Comparison of ENCODE assay signal across 13 cellular contexts in genomic region chr1:31811605-31812004, GRCh38. TPM values are rescaled to one million over a fixed set of nuclear protein-coding genes. Genes with fewer than 3 reads are reported as not detected.
DNase-seq lines count a peak whose midpoint lies in the region; ATAC-seq lines count a peak whose summit lies in the region.
"Had no signal": no experiment of that assay in that cellular context is flagged by ENCODE, and none has a peak within 500 bp of the region (broad histone marks: within the 10 kb centered on the region; RNA-seq: fewer than 3 reads in every experiment).

No MANE protein-coding gene starts in this region.

- ATAC-seq in HG02973 (IDR thresholded peaks at IDR 0.05; ENCODE audit: unreplicated experiment) = no peak
- ATAC-seq: naive thymus-derived CD4-positive, alpha-beta T cell had no signal

- CTCF ChIA-PET in activated naive CD4-positive, alpha-beta T cell treated with anti-CD3 and anti-CD28 coated beads, Interleukin-2, amount 10 ng/mL, durations not matched to agents 7 days and 5 days (lab: Charles Lee) = no interaction called here

- no peak overlapping the region for H3K27ac Mint-ChIP-seq in activated naive CD4-positive, alpha-beta T cell treated with anti-CD3 and anti-CD28 coated beads, Interleukin-2, amount 10 ng/mL, durations not matched to agents 7 days and 5 days
- H3K27ac Mint-ChIP-seq: dendritic cell treated with granulocyte-macrophage colony-stimulating factor and Interleukin-4, amounts not matched to agents 40 ng/mL and 50 ng/mL, for 4 days had no signal

- H3K9me3 Mint-ChIP-seq in activated naive CD4-positive, alpha-beta T cell treated with anti-CD3 and anti-CD28 coated beads, Interleukin-2, amount 10 ng/mL, durations not matched to agents 7 days and 5 days = no peaks in the 10 kb centered on the region
- H3K9me3 Mint-ChIP-seq: dendritic cell treated with granulocyte-macrophage colony-stimulating factor and Interleukin-4, amounts not matched to agents 40 ng/mL and 50 ng/mL, for 4 days; naive thymus-derived CD4-positive, alpha-beta T cell had no signal

- H3K4me1 Mint-ChIP-seq in activated naive CD4-positive, alpha-beta T cell treated with anti-CD3 and anti-CD28 coated beads, Interleukin-2, amount 10 ng/mL, durations not matched to agents 7 days and 5 days = peaks cover 8% of the 10 kb centered on the region

- no peaks in the 10 kb centered on the region for H3K36me3 Mint-ChIP-seq in activated naive CD4-positive, alpha-beta T cell treated with anti-CD3 and anti-CD28 coated beads, Interleukin-2, amount 10 ng/mL, durations not matched to agents 7 days and 5 days
- H3K36me3 Mint-ChIP-seq: naive thymus-derived CD4-positive, alpha-beta T cell had no signal

- H3K27ac ChIP-seq in angular gyrus (ENCODE audit: low read depth, low read length) (peak overlapping the region; percentile 98), layer of hippocampus (ENCODE audit: low read depth, low read length) (peak overlapping the region; percentile 92)
- H3K27ac ChIP-seq: KMS-11, VCaP had no signal

- no peaks in the 10 kb centered on the region for H3K27me3 ChIP-seq in layer of hippocampus (ENCODE audit: control insufficient read depth, insufficient read depth, low read length)

- peaks cover 17% of the 10 kb centered on the region for H3K27me3 Mint-ChIP-seq in activated naive CD4-positive, alpha-beta T cell treated with anti-CD3 and anti-CD28 coated beads, Interleukin-2, amount 10 ng/mL, durations not matched to agents 7 days and 5 days

- peak; percentile 38 for DNase-seq in COLO668 (lab: John Stamatoyannopoulos, UW; ENCODE audit: unreplicated experiment)
- peak; percentile 68 for DNase-seq in NCI-H1694 (lab: John Stamatoyannopoulos, UW)
- DNase-seq in HT-29 (ENCODE audit: low spot score) = no peak
- DNase-seq in NCI-H226 = no peak
- no peak for DNase-seq in activated naive CD4-positive, alpha-beta T cell treated with anti-CD3 and anti-CD28 coated beads, Interleukin-2, amount 10 ng/mL, durations not matched to agents 7 days and 5 days
- DNase-seq: Calu3 had no signal

- H3K4me3 Mint-ChIP-seq in activated naive CD4-positive, alpha-beta T cell treated with anti-CD3 and anti-CD28 coated beads, Interleukin-2, amount 10 ng/mL, durations not matched to agents 7 days and 5 days = no peak overlapping the region
- H3K4me3 Mint-ChIP-seq: dendritic cell treated with granulocyte-macrophage colony-stimulating factor and Interleukin-4, amounts not matched to agents 40 ng/mL and 50 ng/mL, for 4 days; naive thymus-derived CD4-positive, alpha-beta T cell had no signal

RNA-seq across cellular contexts. Expression of gene SPOCD1, which starts 4.2 kb away (rescaled TPM):
- 0.10 and 0.20 TPM in 2 replicates for total RNA-seq in HT-29 (2014; rRNA removed; shearing (Covaris generic))

RNA-seq across cellular contexts. Expression of gene ADGRB2, which starts 47.5 kb away (rescaled TPM):
- 1.2 and 2.2 TPM in 2 replicates for total RNA-seq in HT-29 (2014; rRNA removed; shearing (Covaris generic))

Comparison
In these comparisons a context has a peak if more than half of its experiments do, and no peak if none do; other contexts are left out.
1. DNase-seq: peak in COLO668 (single experiment) and NCI-H1694 (single experiment); none in HT-29 (single experiment), NCI-H226 (single experiment) and activated naive CD4-positive, alpha-beta T cell treated with anti-CD3 and anti-CD28 coated beads, Interleukin-2, amount 10 ng/mL, durations not matched to agents 7 days and 5 days (single experiment).